ENCODE assay signal across 1 cellular context in the genomic region with DNA sequence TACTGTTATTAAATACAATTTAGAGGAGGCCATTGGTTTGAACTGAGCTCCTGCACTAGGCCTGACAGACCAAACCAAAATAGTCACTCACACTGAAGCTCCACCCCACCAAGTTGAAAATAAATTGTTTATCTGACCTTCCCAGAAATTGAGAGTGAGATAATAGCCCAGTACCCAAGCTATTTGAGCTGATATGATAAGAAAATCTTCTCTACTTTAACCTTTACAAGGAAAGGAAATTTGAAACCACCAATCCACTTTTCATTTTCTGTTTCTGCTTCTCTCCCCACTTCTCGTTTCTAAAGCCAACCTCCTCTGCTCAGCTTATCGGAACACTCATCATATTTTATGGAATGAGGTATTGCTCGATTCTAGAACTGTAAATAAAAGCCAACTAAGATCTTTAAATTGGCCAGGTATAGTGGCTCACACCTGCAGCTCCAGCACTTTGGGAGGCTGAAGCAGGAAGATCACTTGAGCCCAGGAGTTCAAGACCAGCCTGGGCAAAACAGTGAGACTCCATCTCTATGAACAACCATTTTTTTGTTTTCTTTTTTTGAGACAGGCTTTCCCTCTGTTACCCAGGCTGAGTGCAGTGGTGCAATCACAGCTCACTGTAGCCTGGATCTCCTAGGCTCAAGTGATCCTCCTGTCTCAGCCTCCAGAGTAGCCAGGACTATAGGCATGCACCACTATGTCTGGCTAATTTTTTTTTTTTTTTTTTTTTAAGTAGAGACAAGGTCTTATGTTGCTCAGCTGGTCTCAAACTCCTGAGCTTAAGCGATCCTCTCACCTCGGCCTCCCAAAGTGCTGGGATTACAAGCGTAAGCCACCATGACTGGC.
TF ChIP-seq lines count a peak whose summit lies in the region.

No MANE protein-coding gene starts in this region.

TF ChIP-seq in K562, 482 proteins besides CTCF, POLR2A, EP300 and RAD21 (continued from another document and continues in another):
- no peak for TF ChIP-seq THAP12 (CRISPR knock-in tag; IDR thresholded peaks at IDR 0.05)
- no peak for TF ChIP-seq CHD7 (IDR thresholded peaks at IDR 0.05; ENCODE audit: low read depth, low read length)
- TF ChIP-seq PCBP1 (IDR thresholded peaks at IDR 0.05; ENCODE audit: low read depth, low read length, poor library complexity, severe bottlenecking) = no peak
- TF ChIP-seq, protein P1, sequence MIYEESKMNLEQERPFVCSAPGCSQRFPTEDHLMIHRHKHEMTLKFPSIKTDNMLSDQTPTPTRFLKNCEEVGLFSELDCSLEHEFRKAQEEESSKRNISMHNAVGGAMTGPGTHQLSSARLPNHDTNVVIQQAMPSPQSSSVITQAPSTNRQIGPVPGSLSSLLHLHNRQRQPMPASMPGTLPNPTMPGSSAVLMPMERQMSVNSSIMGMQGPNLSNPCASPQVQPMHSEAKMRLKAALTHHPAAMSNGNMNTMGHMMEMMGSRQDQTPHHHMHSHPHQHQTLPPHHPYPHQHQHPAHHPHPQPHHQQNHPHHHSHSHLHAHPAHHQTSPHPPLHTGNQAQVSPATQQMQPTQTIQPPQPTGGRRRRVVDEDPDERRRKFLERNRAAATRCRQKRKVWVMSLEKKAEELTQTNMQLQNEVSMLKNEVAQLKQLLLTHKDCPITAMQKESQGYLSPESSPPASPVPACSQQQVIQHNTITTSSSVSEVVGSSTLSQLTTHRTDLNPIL (CRISPR knock-in tag; IDR thresholded peaks at IDR 0.05) = no peak
- 0 out of 2 replicates have a peak, but pooled peaks have one; percentile 20 for TF ChIP-seq TOE1 (IDR thresholded peaks at IDR 0.05; ENCODE audit: borderline replicate concordance)
- no peak for TF ChIP-seq TOE1 (CRISPR knock-in tag; IDR thresholded peaks at IDR 0.05; ENCODE audit: borderline replicate concordance, low read depth)
- no peak for TF ChIP-seq ZNF77 (CRISPR knock-in tag; IDR thresholded peaks at IDR 0.05)
- no peak for TF ChIP-seq ZNF3 (CRISPR knock-in tag; IDR thresholded peaks at IDR 0.05)
- TF ChIP-seq ZFP1 (CRISPR knock-in tag; IDR thresholded peaks at IDR 0.05) = no peak
- TF ChIP-seq HNRNPUL1 (IDR thresholded peaks at IDR 0.05; ENCODE audit: low read length) = no peak
- TF ChIP-seq GMEB1 (CRISPR knock-in tag; IDR thresholded peaks at IDR 0.05) = no peak
- no peak for TF ChIP-seq RHOXF2B (CRISPR knock-in tag; conservative IDR thresholded peaks at IDR 0.05)
- TF ChIP-seq ETS1 (conservative IDR thresholded peaks at IDR 0.05; ENCODE audit: control insufficient read depth, low read depth, low read length) = no peak
- no peak for TF ChIP-seq NCOA1 (IDR thresholded peaks at IDR 0.05; ENCODE audit: low read depth)
- TF ChIP-seq ZNF239 (CRISPR knock-in tag; IDR thresholded peaks at IDR 0.05) = no peak
- TF ChIP-seq KDM5B (IDR thresholded peaks at IDR 0.05; ENCODE audit: insufficient replicate concordance, low read depth, low read length) = no peak
- TF ChIP-seq ZBTB12 (CRISPR knock-in tag; IDR thresholded peaks at IDR 0.05) = no peak
- no peak for TF ChIP-seq ZBTB26 (CRISPR knock-in tag; IDR thresholded peaks at IDR 0.05)
- no peak for TF ChIP-seq ZBTB7A (IDR thresholded peaks at IDR 0.05; ENCODE audit: borderline replicate concordance, control insufficient read depth, low read depth, low read length)
- peak; percentile 74 for TF ChIP-seq CBFA2T2 (conservative IDR thresholded peaks at IDR 0.05)
- TF ChIP-seq GATAD2B (IDR thresholded peaks at IDR 0.05; ENCODE audit: borderline replicate concordance) = no peak
- no peak for TF ChIP-seq TCFL5 (CRISPR knock-in tag; conservative IDR thresholded peaks at IDR 0.05)
- peak; percentile 28; the same call in 1 of the 2 replicates for TF ChIP-seq ZNF384 (IDR thresholded peaks at IDR 0.05; ENCODE audit: low read depth, low read length)
- no peak for TF ChIP-seq BRD9 (IDR thresholded peaks at IDR 0.05; ENCODE audit: low read depth, partially characterized antibody)
- no peak for TF ChIP-seq SMAD2 (IDR thresholded peaks at IDR 0.05; ENCODE audit: low read depth, low read length)
- TF ChIP-seq SREBF2 (CRISPR knock-in tag; IDR thresholded peaks at IDR 0.05) = no peak
- TF ChIP-seq ZBTB9 (CRISPR knock-in tag; IDR thresholded peaks at IDR 0.05) = no peak
- no peak for TF ChIP-seq U2AF2 (optimal IDR thresholded peaks at IDR 0.05; ENCODE audit: low read depth, low read length)
- no peak for TF ChIP-seq KAT8 (IDR thresholded peaks at IDR 0.05; ENCODE audit: low read depth)
- TF ChIP-seq ZFX (CRISPR knock-in tag; IDR thresholded peaks at IDR 0.05) = peak; percentile 51
- no peak for TF ChIP-seq HDAC3 (IDR thresholded peaks at IDR 0.05; ENCODE audit: borderline replicate concordance, partially characterized antibody)
- 0 out of 2 replicates have a peak, but pooled peaks have one; percentile 23 for TF ChIP-seq ZNF175 (CRISPR knock-in tag; IDR thresholded peaks at IDR 0.05; ENCODE audit: low read depth)
- TF ChIP-seq GTF2E2 (tag; IDR thresholded peaks at IDR 0.05) = 0 out of 2 replicates have a peak, but pooled peaks have one; percentile 45
